In the genomic region with DNA sequence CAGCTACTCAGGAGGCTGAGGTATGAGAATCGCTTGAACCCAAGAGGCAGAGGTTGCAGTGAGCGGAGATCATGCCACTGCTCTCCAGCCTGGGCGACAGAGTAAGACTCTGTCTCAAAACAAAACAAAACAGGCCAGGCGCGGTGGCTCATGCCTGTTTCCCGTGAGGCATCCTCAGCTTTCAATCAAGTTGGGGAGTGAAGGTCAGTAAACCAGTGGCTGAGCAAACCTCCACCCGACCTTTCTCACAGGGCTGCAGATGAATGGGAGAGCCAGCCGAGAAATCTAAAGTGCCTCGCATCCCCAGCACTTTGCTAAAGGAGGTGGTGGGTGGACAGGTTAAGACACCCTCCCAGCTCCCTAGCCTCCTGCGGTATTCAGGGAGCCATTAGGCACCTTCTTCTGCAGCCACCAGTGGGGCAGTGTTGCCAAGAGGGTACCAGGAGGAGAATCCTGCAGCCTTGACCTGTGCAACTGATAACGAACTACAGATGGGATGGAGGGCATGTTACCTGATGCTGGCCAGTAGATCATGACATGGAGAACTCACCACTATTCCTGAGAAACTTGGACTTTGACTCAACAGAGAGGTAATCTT, we compare ENCODE assay signal across 1 cellular context.
TF ChIP-seq lines count a peak whose summit lies in the region.

No MANE protein-coding gene starts in this region.

TF ChIP-seq in A549, 52 proteins besides CTCF, POLR2A, EP300 and RAD21 (continued from another document):
- TF ChIP-seq NFE2L2 (conservative IDR thresholded peaks at IDR 0.05; ENCODE audit: low read length) (no peak), ZSCAN20 (CRISPR knock-in tag; IDR thresholded peaks at IDR 0.05) (no peak), CHD2 (IDR thresholded peaks at IDR 0.05; ENCODE audit: low read length, partially characterized antibody) (no peak), RARB (CRISPR knock-in tag; IDR thresholded peaks at IDR 0.05) (no peak), GATA3 (IDR thresholded peaks at IDR 0.05; ENCODE audit: borderline replicate concordance) (no peak), CEBPB (IDR thresholded peaks at IDR 0.05) (no peak), POLR2AphosphoS2 (conservative IDR thresholded peaks at IDR 0.05; ENCODE audit: low read length) (no peak), HEYL (CRISPR knock-in tag; IDR thresholded peaks at IDR 0.05) (no peak), PHF8 (IDR thresholded peaks at IDR 0.05; ENCODE audit: borderline replicate concordance, low read depth) (no peak), MYC (IDR thresholded peaks at IDR 0.05; ENCODE audit: borderline replicate concordance, low read length) (no peak), RCOR1 (IDR thresholded peaks at IDR 0.05; ENCODE audit: low read depth, low read length) (no peak), SMC3 (IDR thresholded peaks at IDR 0.05) (no peak)
- TF ChIP-seq, protein P1, sequence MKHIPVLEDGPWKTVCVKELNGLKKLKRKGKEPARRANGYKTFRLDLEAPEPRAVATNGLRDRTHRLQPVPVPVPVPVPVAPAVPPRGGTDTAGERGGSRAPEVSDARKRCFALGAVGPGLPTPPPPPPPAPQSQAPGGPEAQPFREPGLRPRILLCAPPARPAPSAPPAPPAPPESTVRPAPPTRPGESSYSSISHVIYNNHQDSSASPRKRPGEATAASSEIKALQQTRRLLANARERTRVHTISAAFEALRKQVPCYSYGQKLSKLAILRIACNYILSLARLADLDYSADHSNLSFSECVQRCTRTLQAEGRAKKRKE (CRISPR knock-in tag; IDR thresholded peaks at IDR 0.05; ENCODE audit: low read depth), result no peak
- TF ChIP-seq, protein P2, sequence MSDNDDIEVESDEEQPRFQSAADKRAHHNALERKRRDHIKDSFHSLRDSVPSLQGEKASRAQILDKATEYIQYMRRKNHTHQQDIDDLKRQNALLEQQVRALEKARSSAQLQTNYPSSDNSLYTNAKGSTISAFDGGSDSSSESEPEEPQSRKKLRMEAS (IDR thresholded peaks at IDR 0.05), result no peak
